ENCODE assay signal across 15 cellular contexts in the genomic region with DNA sequence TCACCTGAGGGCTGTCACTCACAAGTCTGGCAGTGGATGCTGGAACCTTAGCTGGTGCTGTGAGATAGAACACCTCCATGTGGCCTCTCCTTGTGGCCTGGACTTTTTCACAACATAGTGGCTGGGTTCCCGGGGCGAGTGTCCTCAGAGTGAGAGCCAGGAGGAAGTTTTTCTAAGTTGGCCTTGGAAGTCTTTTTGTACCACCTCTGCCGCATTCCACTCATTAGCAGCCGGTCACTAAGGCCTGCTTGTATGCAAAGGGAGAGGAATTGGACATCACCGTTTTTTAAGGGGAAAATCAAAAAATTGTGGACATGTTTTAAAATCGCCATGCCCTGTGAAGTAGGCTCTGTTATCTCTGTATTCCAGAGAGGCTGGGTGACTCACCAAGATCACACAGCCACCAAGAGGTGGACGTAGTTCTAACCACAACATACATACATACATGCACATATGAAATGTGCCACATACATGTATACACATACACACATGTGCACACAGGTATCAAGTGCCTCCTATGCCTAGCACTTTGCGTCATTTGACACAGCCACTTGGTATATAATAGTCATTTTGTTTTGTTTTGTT. TPM values are rescaled to one million over a fixed set of nuclear protein-coding genes. Genes with fewer than 3 reads are reported as not detected.
A peak's percentile ranks its signal among the peaks of the same experiment; 100 is the strongest.
DNase-seq lines count a peak whose midpoint lies in the region; ATAC-seq and TF ChIP-seq lines count a peak whose summit lies in the region.
"Had no signal": no experiment of that assay in that cellular context is flagged by ENCODE, and none has a peak within 500 bp of the region (broad histone marks: within the 10 kb centered on the region; RNA-seq: fewer than 3 reads in every experiment).

No MANE protein-coding gene starts in this region.

- no peaks in the 10 kb centered on the region for H3K79me1 ChIP-seq in mesenchymal stem cell (replicated peaks; ENCODE audit: low read length, poor library complexity, severe bottlenecking)

- ATAC-seq in HG02981 (IDR thresholded peaks at IDR 0.05; ENCODE audit: unreplicated experiment): no peak
- ATAC-seq in activated T-cell treated with anti-CD3 and anti-CD28 coated beads, Interleukin-2, amount 50 U/mL, for 4 hours: no peak

- no peaks in the 10 kb centered on the region for H3K36me3 ChIP-seq in mesenchymal stem cell (ENCODE audit: control insufficient read depth in 1 of 2, insufficient read depth in 2 of 2, low read depth in 1 of 2, low read length in 2 of 2)
- H3K36me3 ChIP-seq: thyroid gland had no signal

- 72% methylated on average over 8 of the region's 8 CpGs for WGBS in mesenchymal stem cell

- no peak overlapping the region for H3K4me3 ChIP-seq in mesenchymal stem cell (ENCODE audit: insufficient read depth in 1 of 2, low read depth in 1 of 2, low read length in 2 of 2)
- H3K4me3 ChIP-seq: skin epidermis, thyroid gland had no signal

- H3K23ac ChIP-seq in mesenchymal stem cell (ENCODE audit: low read length in 2 of 2): no peak overlapping the region

- no peak overlapping the region for H2BK15ac ChIP-seq in mesenchymal stem cell (ENCODE audit: low read depth, poor library complexity, severe bottlenecking)

- peak overlapping the region in 1 of 2 experiments; percentile 48 for H3K18ac ChIP-seq in mesenchymal stem cell (ENCODE audit: low read depth in 1 of 2, low read length in 2 of 2)

- peaks cover 4% of the 10 kb centered on the region for H3K9me3 ChIP-seq in mesenchymal stem cell (ENCODE audit: control insufficient read depth, low read length)
- H3K9me3 ChIP-seq: thyroid gland had no signal

- H3K9me3 Mint-ChIP-seq in chondrocyte (ENCODE audit: low read depth): peaks cover 5% of the 10 kb centered on the region
- no peaks in the 10 kb centered on the region for H3K9me3 Mint-ChIP-seq in activated T-cell treated with anti-CD3 and anti-CD28 coated beads, Interleukin-2, amount 50 U/mL, for 4 hours
- H3K9me3 Mint-ChIP-seq: CD4-positive, alpha-beta memory T cell; T-cell had no signal

- peaks cover 31% of the 10 kb centered on the region for H3K4me1 ChIP-seq in mesenchymal stem cell (ENCODE audit: control insufficient read depth, insufficient read depth, low read depth, low read length)

- H3K4me1 Mint-ChIP-seq in chondrocyte (ENCODE audit: low read depth): peaks cover 62% of the 10 kb centered on the region
- H3K4me1 Mint-ChIP-seq in activated T-cell treated with anti-CD3 and anti-CD28 coated beads, Interleukin-2, amount 50 U/mL, for 4 hours (ENCODE audit: low read depth): no peaks in the 10 kb centered on the region

- H3K27ac ChIP-seq in VCaP: peak overlapping the region; percentile 50
- H3K27ac ChIP-seq in mesenchymal stem cell (ENCODE audit: low read length, poor library complexity, severe bottlenecking): no peak overlapping the region
- peak overlapping the region; percentile 55 for H3K27ac ChIP-seq in substantia nigra (ENCODE audit: low read depth, low read length, poor library complexity, severe bottlenecking)
- H3K27ac ChIP-seq: thyroid gland had no signal

- no peaks in the 10 kb centered on the region for H3K36me3 Mint-ChIP-seq in chondrocyte (ENCODE audit: low read depth)
- no peaks in the 10 kb centered on the region for H3K36me3 Mint-ChIP-seq in activated T-cell treated with anti-CD3 and anti-CD28 coated beads, Interleukin-2, amount 50 U/mL, for 4 hours (ENCODE audit: insufficient read depth)
- H3K36me3 Mint-ChIP-seq: activated naive CD8-positive, alpha-beta T cell; CD4-positive, alpha-beta memory T cell; T-cell had no signal

- TF ChIP-seq CTCF in VCaP (conservative IDR thresholded peaks at IDR 0.05) (no peak), chondrocyte (IDR thresholded peaks at IDR 0.05) (no peak)

- H3K4ac ChIP-seq in mesenchymal stem cell (ENCODE audit: low read depth in 1 of 2, low read length in 2 of 2): peak overlapping the region in 1 of 2 experiments; percentile 48

- peak overlapping the region; percentile 19 for H4K8ac ChIP-seq in mesenchymal stem cell (ENCODE audit: low read length)

- H2BK120ac ChIP-seq in mesenchymal stem cell (ENCODE audit: low read depth, low read length): no peak overlapping the region

- H3K4me3 Mint-ChIP-seq in chondrocyte (ENCODE audit: unreplicated experiment): no peak overlapping the region
- H3K4me3 Mint-ChIP-seq in activated T-cell treated with anti-CD3 and anti-CD28 coated beads, Interleukin-2, amount 50 U/mL, for 4 hours: no peak overlapping the region
- H3K4me3 Mint-ChIP-seq: activated naive CD8-positive, alpha-beta T cell; neural crest cell; T-cell had no signal

- H3K27me3 Mint-ChIP-seq in chondrocyte (ENCODE audit: low read depth): no peaks in the 10 kb centered on the region
- H3K27me3 Mint-ChIP-seq in activated T-cell treated with anti-CD3 and anti-CD28 coated beads, Interleukin-2, amount 50 U/mL, for 4 hours (ENCODE audit: low read depth): peaks cover 6% of the 10 kb centered on the region

- H3K14ac ChIP-seq in mesenchymal stem cell (ENCODE audit: low read length in 2 of 2): no peak overlapping the region

- H2AFZ ChIP-seq in mesenchymal stem cell (ENCODE audit: low read depth, low read length): no peak overlapping the region

- no peaks in the 10 kb centered on the region for H3K27me3 ChIP-seq in mesenchymal stem cell (ENCODE audit: control insufficient read depth in 1 of 2, insufficient read depth in 1 of 2, low read length in 2 of 2)
- H3K27me3 ChIP-seq: thyroid gland had no signal

- DNase-seq in chondrocyte (ENCODE audit: low spot score): no peak
- DNase-seq in mesenchymal stem cell: peak; percentile 40
- no peak for DNase-seq in substantia nigra (lab: John Stamatoyannopoulos, UW)
- DNase-seq in NOMO-1 (lab: John Stamatoyannopoulos, UW; ENCODE audit: unreplicated experiment in 2 of 2): no peak
- no peak for DNase-seq in activated T-cell treated with anti-CD3 and anti-CD28 coated beads, Interleukin-2, amount 50 U/mL, for 4 hours
- no peak for DNase-seq in DMS153 (lab: John Stamatoyannopoulos, UW)
- DNase-seq: NCI-H1048 had no signal

- peak overlapping the region; percentile 51 for H3K9ac ChIP-seq in mesenchymal stem cell (ENCODE audit: low read length)

- peak overlapping the region; percentile 60 for H3K27ac Mint-ChIP-seq in chondrocyte (ENCODE audit: unreplicated experiment)
- H3K27ac Mint-ChIP-seq: activated naive CD8-positive, alpha-beta T cell; T-cell had no signal

- peak overlapping the region in 1 of 2 experiments; percentile 91 for H2BK12ac ChIP-seq in mesenchymal stem cell (ENCODE audit: low read length in 2 of 2)

- H2AK5ac ChIP-seq in mesenchymal stem cell (ENCODE audit: low read length, severe bottlenecking): peak overlapping the region; percentile 2

- H4K91ac ChIP-seq in mesenchymal stem cell (ENCODE audit: low read length): peak overlapping the region; percentile 63

- no peak overlapping the region for H3K4me2 ChIP-seq in mesenchymal stem cell (ENCODE audit: low read length, poor library complexity, severe bottlenecking)

- no peak overlapping the region for H2BK5ac ChIP-seq in mesenchymal stem cell (ENCODE audit: low read depth, low read length, poor library complexity, severe bottlenecking)

RNA-seq across cellular contexts. Expression of a gene that starts 16.1 kb away (rescaled TPM):
- 4.4 to 5.9 TPM (median 5.4 TPM) in 3 replicates for total RNA-seq in chondrocyte
- polyA plus RNA-seq in mesenchymal stem cell (2013, experiment 1 of 2): 1.7 TPM
- 1.6 TPM for polyA plus RNA-seq in mesenchymal stem cell (2013, experiment 2 of 2)
- total RNA-seq in activated T-cell treated with anti-CD3 and anti-CD28 coated beads, Interleukin-2, amount 50 U/mL, for 4 hours: 1 to 10 TPM; 1.9 to 3.7 (median 3.1) TPM

RNA-seq across cellular contexts. Expression of a gene that starts 25.5 kb away (rescaled TPM):
- total RNA-seq in chondrocyte: 75.9 to 99.7 TPM (median 91.5 TPM) in 3 replicates
- 114 TPM for polyA plus RNA-seq in mesenchymal stem cell (2013, experiment 1 of 2)
- 112 TPM for polyA plus RNA-seq in mesenchymal stem cell (2013, experiment 2 of 2)
- 10 to 100 TPM; 22.8 to 31.7 (median 30.5) TPM for total RNA-seq in activated T-cell treated with anti-CD3 and anti-CD28 coated beads, Interleukin-2, amount 50 U/mL, for 4 hours
